In genomic region chr20:64156136-64156885, GRCh38 we compare ENCODE assay signal across 23 cellular contexts. TPM values are rescaled to one million over a fixed set of nuclear protein-coding genes. Genes with fewer than 3 reads are reported as not detected.
DNase-seq lines count a peak whose midpoint lies in the region; FAIRE-seq and TF ChIP-seq lines count a peak whose summit lies in the region.
"Had no signal": no experiment of that assay in that cellular context is flagged by ENCODE, and none has a peak within 500 bp of the region (broad histone marks: within the 10 kb centered on the region; RNA-seq: fewer than 3 reads in every experiment).

No MANE protein-coding gene starts in this region.

- H3K9me3 ChIP-seq in SK-N-SH (no peaks in the 10 kb centered on the region), tibial nerve (no peaks in the 10 kb centered on the region)

- CTCF ChIA-PET in SK-N-SH (lab: Yijun Ruan, JAX) (interaction anchor here (0.6 to 3.5 kb wide), 8 partner anchors 9 to 95 kb away, joined by 3 to 14 read pairs (median 4); no protein-coding TSS in a partner anchor), MCF 10A (lab: Yijun Ruan, JAX) (interaction anchor here (0.6 to 1.2 kb wide), 3 partner anchors 14 to 36 kb away, joined by 4 to 5 read pairs (median 4); no protein-coding TSS in a partner anchor)

- no peak overlapping the region for H3K9ac ChIP-seq in SK-N-SH

- H3K36me3 ChIP-seq in SK-N-SH (replicated peaks in 1 of 2; ENCODE audit: control insufficient read depth in 1 of 2, insufficient read depth in 2 of 2, low read length in 1 of 2) (no peaks in the 10 kb centered on the region), tibial nerve (no peaks in the 10 kb centered on the region)

- no peaks in the 10 kb centered on the region for H4K20me1 ChIP-seq in SK-N-SH (ENCODE audit: insufficient read depth)

- H3K27me3 Mint-ChIP-seq in neural crest cell (ENCODE audit: low read depth), result peaks cover 19% of the 10 kb centered on the region
- H3K27me3 Mint-ChIP-seq in MCF 10A (ENCODE audit: insufficient read depth, unreplicated experiment), result peaks cover 45% of the 10 kb centered on the region

- no peaks in the 10 kb centered on the region for H3K27me3 ChIP-seq in SK-N-SH (ENCODE audit: insufficient read depth)
- peaks cover 0 to 61% of the 10 kb centered on the region in 2 donors for H3K27me3 ChIP-seq in tibial nerve

- H3K4me3 ChIP-seq in SK-N-SH (ENCODE audit: low read depth in 2 of 2, low read length in 1 of 2) (no peak overlapping the region), tibial nerve (no peak overlapping the region)

- WGBS in SK-N-SH (ENCODE audit: low lambda C conversion rate), result 55% methylated on average over 7 of the region's 9 CpGs
- 35 to 57% methylated on average over 8 to 9 of the region's 9 CpGs for WGBS in tibial nerve, 2 donors

- no peak overlapping the region for H3K4me2 ChIP-seq in SK-N-SH

- TF ChIP-seq EP300 in SK-N-SH (IDR thresholded peaks at IDR 0.05; ENCODE audit: borderline replicate concordance in 1 of 2, low read depth in 1 of 2, low read length in 1 of 2) (no peak), tibial nerve (IDR thresholded peaks at IDR 0.05) (no peak)

- no peak for TF ChIP-seq RAD21 in SK-N-SH (IDR thresholded peaks at IDR 0.05; ENCODE audit: low read length)

- TF ChIP-seq POLR2A in tibial nerve (IDR thresholded peaks at IDR 0.05), result no peak

- POLR2A ChIA-PET in SK-N-SH (lab: Yijun Ruan, JAX) (interaction anchor here (1.4 to 3.5 kb wide), 4 partner anchors 8 to 105 kb away, joined by 3 to 13 read pairs (median 7); no protein-coding TSS in a partner anchor), MCF 10A (lab: Yijun Ruan, JAX) (interaction anchor here (0.6 to 1.6 kb wide), 3 partner anchors 40 to 99 kb away, joined by 3 read pairs; partner anchors contain the start of gene PCMTD2)

- H3K36me3 Mint-ChIP-seq in neural crest cell (ENCODE audit: low read depth), result no peaks in the 10 kb centered on the region
- peaks cover 7% of the 10 kb centered on the region for H3K36me3 Mint-ChIP-seq in MCF 10A (ENCODE audit: insufficient read depth, unreplicated experiment)
- H3K36me3 Mint-ChIP-seq: CD14-positive monocyte had no signal

- H3K27ac ChIP-seq in SK-N-SH (ENCODE audit: low read depth in 2 of 2, low read length in 1 of 2), result peak overlapping the region in 1 of 2 experiments; percentile 92; a peak in 2 of 4 replicates
- no peak overlapping the region for H3K27ac ChIP-seq in tibial nerve

- DNase-seq in HT-29 (ENCODE audit: low spot score) (peak; percentile 64), NCI-H2081 (lab: John Stamatoyannopoulos, UW) (peak; percentile 76 to 83), SK-N-SH (peak; percentile 63), neural crest cell (ENCODE audit: low read depth, low spot score) (no peak), MCF 10A (ENCODE audit: unreplicated experiment) (no peak), RCC 7860 (ENCODE audit: low spot score) (no peak), tibial nerve (ENCODE audit: low spot score in 2 of 2) (no peak)
- DNase-seq: activated CD4-positive, alpha-beta T cell treated with anti-CD3 and anti-CD28 coated beads for 1 hour; activated CD8-positive, alpha-beta memory T cell treated with anti-CD3 and anti-CD28 coated beads, Interleukin-2, amount 50 U/mL, for 4 hours; activated naive CD4-positive, alpha-beta T cell; NCI-H526 treated with DMSO at 0.1 percent for 48 hours; nucleus accumbens; stimulated activated CD4-positive, alpha-beta T cell treated with anti-CD3 and anti-CD28 coated beads, Interleukin-4, amount 100 ng/mL, for 24 hours; T-helper 2 cell had no signal

- FAIRE-seq in RCC 7860 (lab: Jason Lieb, UNC), result no peak
- FAIRE-seq: astrocyte, GM12891, H54 had no signal

- no peaks in the 10 kb centered on the region for H3K79me2 ChIP-seq in SK-N-SH (ENCODE audit: insufficient read depth)

- H3K4me1 Mint-ChIP-seq in neural crest cell (peaks cover 47% of the 10 kb centered on the region), MCF 10A (ENCODE audit: insufficient read depth, unreplicated experiment) (peaks cover 6% of the 10 kb centered on the region)
- H3K4me1 Mint-ChIP-seq: CD14-positive monocyte had no signal

- H3K4me3 Mint-ChIP-seq in neural crest cell (no peak overlapping the region), MCF 10A (ENCODE audit: unreplicated experiment) (no peak overlapping the region)
- H3K4me3 Mint-ChIP-seq: CD14-positive monocyte; dendritic cell treated with granulocyte-macrophage colony-stimulating factor and Interleukin-4, amounts not matched to agents 40 ng/mL and 50 ng/mL, for 4 days had no signal

- no peaks in the 10 kb centered on the region for H3F3A ChIP-seq in SK-N-SH (replicated peaks; ENCODE audit: insufficient read depth)

- intact Hi-C loops in MCF 10A (cut with micrococcal nuclease), result no loop called here

- H2AFZ ChIP-seq in SK-N-SH (ENCODE audit: low read depth), result no peak overlapping the region

- H3K9me2 ChIP-seq in SK-N-SH, result no peaks in the 10 kb centered on the region

- H3K4me1 ChIP-seq in SK-N-SH (ENCODE audit: control insufficient read depth in 1 of 2, insufficient read depth in 2 of 2, low read depth in 1 of 2, low read length in 1 of 2) (peaks cover 0 to 64% of the 10 kb centered on the region in 2 experiments; a peak in 1 of 4 replicates), tibial nerve (no peaks in the 10 kb centered on the region)

- H3K9me3 Mint-ChIP-seq in neural crest cell, result no peaks in the 10 kb centered on the region
- no peaks in the 10 kb centered on the region for H3K9me3 Mint-ChIP-seq in MCF 10A (ENCODE audit: unreplicated experiment)
- H3K9me3 Mint-ChIP-seq: dendritic cell treated with granulocyte-macrophage colony-stimulating factor and Interleukin-4, amounts not matched to agents 40 ng/mL and 50 ng/mL, for 4 days had no signal

- peak overlapping the region; percentile 92 for H3K27ac Mint-ChIP-seq in neural crest cell (ENCODE audit: unreplicated experiment)
- no peak overlapping the region for H3K27ac Mint-ChIP-seq in MCF 10A (ENCODE audit: low read depth, unreplicated experiment)
- H3K27ac Mint-ChIP-seq: CD14-positive monocyte; dendritic cell treated with granulocyte-macrophage colony-stimulating factor and Interleukin-4, amounts not matched to agents 40 ng/mL and 50 ng/mL, for 4 days had no signal

- BruUV-seq in MCF 10A (replicated peaks; lab: Mats Ljungman, UMichigan), result no TSS peak

- TF ChIP-seq CTCF in SK-N-SH (IDR thresholded peaks at IDR 0.05), result no peak
- TF ChIP-seq CTCF in neural crest cell (conservative IDR thresholded peaks at IDR 0.05), result no peak
- TF ChIP-seq CTCF in MCF 10A (IDR thresholded peaks at IDR 0.05; ENCODE audit: unreplicated experiment), result no peak
- TF ChIP-seq CTCF in tibial nerve (IDR thresholded peaks at IDR 0.05), result no peak

TF ChIP-seq in SK-N-SH, 30 proteins besides CTCF, POLR2A, EP300 and RAD21 (continues in another document):
- no peak for TF ChIP-seq SIN3A (IDR thresholded peaks at IDR 0.05; ENCODE audit: borderline replicate concordance, low read depth, low read length)
- TF ChIP-seq EZH2phosphoT487 (IDR thresholded peaks at IDR 0.05; ENCODE audit: borderline replicate concordance, low read depth), result no peak
- no peak for TF ChIP-seq TEAD4 (IDR thresholded peaks at IDR 0.05; ENCODE audit: borderline replicate concordance, insufficient read depth)
- TF ChIP-seq MEF2A (IDR thresholded peaks at IDR 0.05; ENCODE audit: borderline replicate concordance, low read depth), result no peak
- no peak for TF ChIP-seq NRF1 (IDR thresholded peaks at IDR 0.05; ENCODE audit: low read depth, low read length)
- no peak for TF ChIP-seq CHD2 (IDR thresholded peaks at IDR 0.05; ENCODE audit: low read length, partially characterized antibody)
- no peak for TF ChIP-seq POLR2AphosphoS5 (IDR thresholded peaks at IDR 0.05; ENCODE audit: low read depth, low read length)
- no peak for TF ChIP-seq FOSL2 (IDR thresholded peaks at IDR 0.05; ENCODE audit: borderline replicate concordance, low read depth)
- no peak for TF ChIP-seq USF2 (IDR thresholded peaks at IDR 0.05; ENCODE audit: borderline replicate concordance, low read depth, low read length)
- no peak for TF ChIP-seq ZBTB33 (IDR thresholded peaks at IDR 0.05; ENCODE audit: borderline replicate concordance, low read depth)
- no peak for TF ChIP-seq MXI1 (IDR thresholded peaks at IDR 0.05; ENCODE audit: low read depth, low read length)
- no peak for TF ChIP-seq TCF12 (IDR thresholded peaks at IDR 0.05)

RNA-seq across cellular contexts. Expression of gene MYT1, which starts 7.9 kb away (rescaled TPM):
- total RNA-seq in HT-29 (2014; rRNA removed; shearing (Covaris generic)), result 2.8 and 5.8 TPM in 2 replicates
- 0.10 and 0.23 TPM in 2 replicates for polyA plus RNA-seq in SK-N-SH (2012; rRNA removed)
- 0.08 and 0.41 TPM in 2 replicates for polyA plus RNA-seq in SK-N-SH (2012; cell fraction: cytosol; rRNA removed)
- polyA plus RNA-seq in SK-N-SH (2012; cell fraction: nucleus; rRNA removed), result 0.31 and 0.52 TPM in 2 replicates
- total RNA-seq in neural crest cell, result 4.0 and 4.3 TPM in 2 replicates
- total RNA-seq in MCF 10A (2022), result not detected in 2 replicates
- total RNA-seq in tibial nerve, result not detected
- total RNA-seq: astrocyte, glomerular endothelial cell, mesenteric fat pad, skeletal muscle tissue had no signal
- polyA plus RNA-seq: CD14-positive monocyte, esophagus had no signal

RNA-seq across cellular contexts. Expression of gene NPBWR2, which starts 48.9 kb away (rescaled TPM):
- not detected in 2 replicates for total RNA-seq in HT-29 (2014; rRNA removed; shearing (Covaris generic))
- not detected in 2 replicates for polyA plus RNA-seq in SK-N-SH (2012; rRNA removed)
- not detected in 2 replicates for polyA plus RNA-seq in SK-N-SH (2012; cell fraction: cytosol; rRNA removed)
- not detected in 2 replicates for polyA plus RNA-seq in SK-N-SH (2012; cell fraction: nucleus; rRNA removed)
- not detected in 2 replicates for total RNA-seq in neural crest cell
- not detected in 2 replicates for total RNA-seq in MCF 10A (2022)
- not detected for total RNA-seq in tibial nerve
- total RNA-seq: astrocyte, glomerular endothelial cell, mesenteric fat pad, skeletal muscle tissue had no signal
- polyA plus RNA-seq: CD14-positive monocyte, esophagus had no signal

Comparison
In these comparisons a context has a peak if more than half of its experiments do, and no peak if none do; other contexts are left out.
1. DNase-seq: peak in HT-29 (single experiment), NCI-H2081 (2 of 2) and SK-N-SH (single experiment); none in neural crest cell (single experiment), MCF 10A (single experiment), RCC 7860 (single experiment) and tibial nerve (0 of 2).